8 cellular contexts compared by ENCODE assay signal in genomic region chr1:8878448-8879347, GRCh38. TPM values are rescaled to one million over a fixed set of nuclear protein-coding genes. Genes with fewer than 3 reads are reported as not detected.
DNase-seq lines count a peak whose midpoint lies in the region; ATAC-seq and TF ChIP-seq lines count a peak whose summit lies in the region.

TSS of gene ENO1 (minus strand) at chr1:8878686. CDS start at chr1:8874908, 3,778 bp downstream.

- intact Hi-C loops in CD4-positive, alpha-beta memory T cell (cut with micrococcal nuclease), result loop anchor here (1.0 to 5.0 kb wide), 5 partner anchors 19 to 917 kb away; partner anchors contain the start of genes GPR157, PARK7 and RERE
- intact Hi-C loops in activated CD8-positive, alpha-beta T cell treated with anti-CD3 and anti-CD28 coated beads for 36 hours (cut with micrococcal nuclease), result loop anchor here (2.0 to 10.0 kb wide), 2 partner anchors 20 to 46 kb away; no protein-coding TSS in a partner anchor
- intact Hi-C loops in lower lobe of right lung (cut with DNase I), result no loop called here

- H3K4me3 ChIP-seq in CD4-positive, alpha-beta memory T cell (ENCODE audit: low read length in 2 of 2), result peak within 1 kb of the TSS; percentile 73 to 94
- H3K4me3 ChIP-seq in duodenal mucosa (ENCODE audit: low read depth in 1 of 2, low read length in 2 of 2) (peak within 1 kb of the TSS; percentile 84 to 97), lower lobe of right lung (peak within 1 kb of the TSS; percentile 97)

- ATAC-seq in GM19438 (IDR thresholded peaks at IDR 0.05; ENCODE audit: low read depth, unreplicated experiment) (peak; percentile 66), HG03571 (IDR thresholded peaks at IDR 0.05; ENCODE audit: unreplicated experiment) (peak; percentile 75), lower lobe of right lung (peak; percentile 94 to 96)
- ATAC-seq in activated CD8-positive, alpha-beta T cell treated with anti-CD3 and anti-CD28 coated beads for 36 hours, result peak; percentile 73

- no peaks in the 10 kb centered on the region for H3K27me3 Mint-ChIP-seq in CD4-positive, alpha-beta memory T cell
- H3K27me3 Mint-ChIP-seq in activated CD8-positive, alpha-beta T cell treated with anti-CD3 and anti-CD28 coated beads for 36 hours, result no peaks in the 10 kb centered on the region

- peaks cover 12 to 39% of the 10 kb centered on the region in 2 donors for H3K36me3 Mint-ChIP-seq in CD4-positive, alpha-beta memory T cell
- H3K36me3 Mint-ChIP-seq in activated CD8-positive, alpha-beta T cell treated with anti-CD3 and anti-CD28 coated beads for 36 hours (ENCODE audit: low read depth), result peaks cover 52% of the 10 kb centered on the region

- H3K4me3 Mint-ChIP-seq in CD4-positive, alpha-beta memory T cell, result peak within 1 kb of the TSS; percentile 93 to 97 (median 95)
- H3K4me3 Mint-ChIP-seq in activated CD8-positive, alpha-beta T cell treated with anti-CD3 and anti-CD28 coated beads for 36 hours, result peak within 1 kb of the TSS; percentile 90

- no peaks in the 10 kb centered on the region for H3K9me3 ChIP-seq in CD4-positive, alpha-beta memory T cell (ENCODE audit: control insufficient read depth in 1 of 2, low read length in 2 of 2)
- no peaks in the 10 kb centered on the region for H3K9me3 ChIP-seq in duodenal mucosa (ENCODE audit: control insufficient read depth in 1 of 2, low read length in 2 of 2)
- H3K9me3 ChIP-seq in lower lobe of right lung, result no peaks in the 10 kb centered on the region

- CTCF ChIA-PET in CD4-positive, alpha-beta memory T cell (lab: Charles Lee; ENCODE audit: partially characterized antibody), result interaction anchor here (1.0 to 8.4 kb wide), 3 partner anchors 17 to 41 kb away, joined by 3 to 118 read pairs (median 11); no protein-coding TSS in a partner anchor
- CTCF ChIA-PET in activated CD8-positive, alpha-beta T cell treated with anti-CD3 and anti-CD28 coated beads for 36 hours (lab: Charles Lee), result interaction anchor here (0.6 to 5.2 kb wide), 6 partner anchors 19 to 778 kb away, joined by 3 to 35 read pairs (median 4); no protein-coding TSS in a partner anchor

- peaks cover 5% of the 10 kb centered on the region for H3K36me3 ChIP-seq in CD4-positive, alpha-beta memory T cell (ENCODE audit: insufficient read depth, low read length)
- H3K36me3 ChIP-seq in duodenal mucosa (ENCODE audit: control insufficient read depth in 1 of 2, insufficient read depth in 2 of 2, low read length in 2 of 2) (peaks cover 4% of the 10 kb centered on the region in 2 donors), lower lobe of right lung (peaks cover 22% of the 10 kb centered on the region)

- peaks cover 48% of the 10 kb centered on the region for H3K4me1 ChIP-seq in CD4-positive, alpha-beta memory T cell (ENCODE audit: insufficient read depth, low read length)
- H3K4me1 ChIP-seq in duodenal mucosa (ENCODE audit: control insufficient read depth in 1 of 2, insufficient read depth in 2 of 2, low read length in 2 of 2) (peaks cover 44 to 46% of the 10 kb centered on the region in 2 donors), lower lobe of right lung (peaks cover 53% of the 10 kb centered on the region)

- POLR2A ChIA-PET in CD4-positive, alpha-beta memory T cell (lab: Charles Lee; ENCODE audit: partially characterized antibody), result interaction anchor here (0.7 to 4.0 kb wide), 21 partner anchors 9 to 750 kb away, joined by 3 to 47 read pairs (median 4); partner anchors contain the start of gene RERE
- POLR2A ChIA-PET in activated CD8-positive, alpha-beta T cell treated with anti-CD3 and anti-CD28 coated beads for 36 hours (lab: Charles Lee), result interaction anchor here (0.9 to 8.1 kb wide), 20 partner anchors 9 to 125 kb away, joined by 3 to 181 read pairs (median 8); partner anchors contain the start of gene CA6

- peak within 1 kb of the TSS; percentile 94 to 99 (median 97) for H3K27ac Mint-ChIP-seq in CD4-positive, alpha-beta memory T cell
- peak within 1 kb of the TSS; percentile 100 for H3K27ac Mint-ChIP-seq in activated CD8-positive, alpha-beta T cell treated with anti-CD3 and anti-CD28 coated beads for 36 hours

- H3K27ac ChIP-seq in CD4-positive, alpha-beta memory T cell (ENCODE audit: low read depth, low read length), result peak within 1 kb of the TSS; percentile 89
- peak within 1 kb of the TSS; percentile 97 for H3K27ac ChIP-seq in duodenal mucosa (ENCODE audit: low read depth, low read length)
- peak within 1 kb of the TSS; percentile 99 for H3K27ac ChIP-seq in lower lobe of right lung

- H3K9me3 Mint-ChIP-seq in CD4-positive, alpha-beta memory T cell, result no peaks in the 10 kb centered on the region
- H3K9me3 Mint-ChIP-seq in activated CD8-positive, alpha-beta T cell treated with anti-CD3 and anti-CD28 coated beads for 36 hours, result no peaks in the 10 kb centered on the region

- H3K27me3 ChIP-seq in CD4-positive, alpha-beta memory T cell (ENCODE audit: insufficient read depth, low read length), result no peaks in the 10 kb centered on the region
- H3K27me3 ChIP-seq in duodenal mucosa (ENCODE audit: control insufficient read depth in 1 of 2, insufficient read depth in 2 of 2, low read length in 2 of 2) (no peaks in the 10 kb centered on the region), lower lobe of right lung (ENCODE audit: low read depth) (no peaks in the 10 kb centered on the region)

- DNase-seq in CD4-positive, alpha-beta memory T cell, result peak; percentile 98 to 100 (median 99)
- DNase-seq in NCI-H82 treated with DMSO at 0.1 percent for 48 hours (lab: John Stamatoyannopoulos, UW; ENCODE audit: unreplicated experiment) (peak; percentile 79), lower lobe of right lung (peak; percentile 98)
- peak; percentile 99 for DNase-seq in activated CD8-positive, alpha-beta T cell treated with anti-CD3 and anti-CD28 coated beads for 36 hours
- DNase-seq in stimulated activated CD4-positive, alpha-beta T cell treated with anti-CD3 and anti-CD28 coated beads, TNF-alpha, amount 100 ng/mL, for 1 hour (ENCODE audit: low read depth in 3 of 3, low spot score in 1 of 3), result peak; percentile 97 to 100 (median 100)

- TF ChIP-seq CTCF in activated CD8-positive, alpha-beta T cell treated with anti-CD3 and anti-CD28 coated beads for 36 hours (IDR thresholded peaks at IDR 0.05), result no peak
- no peak for TF ChIP-seq CTCF in lower lobe of right lung (IDR thresholded peaks at IDR 0.05)

- H3K4me1 Mint-ChIP-seq in CD4-positive, alpha-beta memory T cell, result peaks cover 26 to 61% (median 36%) of the 10 kb centered on the region in 4 donors
- peaks cover 24% of the 10 kb centered on the region for H3K4me1 Mint-ChIP-seq in activated CD8-positive, alpha-beta T cell treated with anti-CD3 and anti-CD28 coated beads for 36 hours (ENCODE audit: low read depth)

- H3K9ac ChIP-seq in duodenal mucosa (ENCODE audit: low read depth in 1 of 2, low read length in 2 of 2), result peak within 1 kb of the TSS; percentile 87 to 96

RNA-seq across cellular contexts. Expression of gene ENO1, which starts in this region (rescaled TPM):
- 100 to 1,000 TPM; 291 to 305 TPM for total RNA-seq in CD4-positive, alpha-beta memory T cell
- 1,000 to 10,000 TPM; 1,071 to 1,157 TPM for polyA plus RNA-seq in CD4-positive, alpha-beta memory T cell
- total RNA-seq in activated CD8-positive, alpha-beta T cell treated with anti-CD3 and anti-CD28 coated beads for 36 hours, result 1,000 to 10,000 TPM; 4,199 to 4,245 TPM
- 580 TPM for total RNA-seq in lower lobe of right lung

Comparison
In these comparisons a context has a peak if more than half of its experiments do, and no peak if none do; other contexts are left out.
1. Peak in every context shown above with its lines: DNase-seq, ATAC-seq, H3K4me3 ChIP-seq and H3K27ac ChIP-seq.